ENCODE assay signal across 29 cellular contexts in the genomic region with DNA sequence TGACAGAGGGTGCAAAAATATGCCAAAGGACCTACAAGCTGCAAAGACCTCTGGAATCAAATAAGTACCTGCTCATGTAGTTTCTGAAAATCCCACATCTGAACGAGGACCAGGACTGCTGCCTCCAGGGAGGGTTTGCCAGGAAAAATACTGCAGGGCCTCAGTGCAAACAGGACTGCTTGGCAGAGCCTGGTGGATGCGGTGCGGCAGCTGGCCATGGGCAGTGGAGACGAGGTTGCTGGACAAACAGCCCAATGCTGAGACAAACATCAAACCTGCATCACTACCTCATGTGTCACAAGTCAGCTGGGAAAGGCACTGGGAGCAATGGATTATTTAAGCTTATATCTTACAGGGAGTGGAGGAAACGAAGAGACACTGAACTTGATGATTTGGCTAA.
"Had no signal": no experiment of that assay in that cellular context is flagged by ENCODE, and none has a peak within 500 bp of the region (broad histone marks: within the 10 kb centered on the region; RNA-seq: fewer than 3 reads in every experiment).

No MANE protein-coding gene starts in this region.

- DNase-seq: activated CD4-positive, alpha-beta memory T cell treated with anti-CD3 and anti-CD28 coated beads for 36 hours; activated CD4-positive, alpha-beta T cell treated with anti-CD3 and anti-CD28 coated beads for 36 hours; activated CD4-positive, alpha-beta T cell treated with anti-CD3 and anti-CD28 coated beads, Interleukin-2, amount 10 ng/mL, durations not matched to agents 24 days and 14 days; activated CD4-positive, CD25-positive, alpha-beta regulatory T cell; activated CD4-positive, CD25-positive, alpha-beta regulatory T cell treated with anti-CD3 and anti-CD28 coated beads, Interleukin-2, amount 50 U/mL, for 72 hours; activated CD8-positive, alpha-beta memory T cell treated with anti-CD3 and anti-CD28 coated beads, Interleukin-2, amount 10 ng/mL, durations not matched to agents 7 days and 5 days; activated CD8-positive, alpha-beta memory T cell treated with anti-CD3 and anti-CD28 coated beads, Interleukin-2, amount 50 U/mL, for 4 hours; activated CD8-positive, alpha-beta T cell treated with anti-CD3 and anti-CD28 coated beads, Interleukin-2, amount 10 ng/mL, durations not matched to agents 7 days and 5 days; activated effector memory CD4-positive, alpha-beta T cell treated with anti-CD3 and anti-CD28 coated beads, Interleukin-2, amount 50 U/mL, for 16 hours; activated naive CD4-positive, alpha-beta T cell treated with anti-CD3 and anti-CD28 coated beads for 36 hours; activated naive CD8-positive, alpha-beta T cell treated with anti-CD3 and anti-CD28 coated beads for 36 hours; activated naive CD8-positive, alpha-beta T cell treated with anti-CD3 and anti-CD28 coated beads, Interleukin-2, amount 50 U/mL, for 24 hours; activated T-cell treated with anti-CD3 and anti-CD28 coated beads, Interleukin-2, amount 50 U/mL, for 1 hour; activated T-cell treated with anti-CD3 and anti-CD28 coated beads, Interleukin-2, amount 50 U/mL, for 48 hours; adrenal gland; amygdala; aorta; dorsolateral prefrontal cortex; effector memory CD4-positive, alpha-beta T cell; endodermal cell; foreskin fibroblast; T-helper 1 cell; T-helper 17 cell; T1000 had no signal

- H3K27ac ChIP-seq: adrenal gland, breast epithelium, cardiac muscle cell, coronary artery, dorsolateral prefrontal cortex had no signal

- ATAC-seq: activated CD4-positive, alpha-beta T cell treated with anti-CD3 and anti-CD28 coated beads for 36 hours; activated CD8-positive, alpha-beta memory T cell treated with anti-CD3 and anti-CD28 coated beads, Interleukin-2, amount 10 ng/mL, durations not matched to agents 7 days and 5 days; activated CD8-positive, alpha-beta T cell treated with anti-CD3 and anti-CD28 coated beads, Interleukin-2, amount 10 ng/mL, durations not matched to agents 7 days and 5 days; activated naive CD8-positive, alpha-beta T cell treated with anti-CD3 and anti-CD28 coated beads, Interleukin-2, amount 50 U/mL, for 24 hours; esophagus mucosa; T-helper 17 cell had no signal

- FAIRE-seq: frontal cortex had no signal
